12 cellular contexts compared by ENCODE assay signal in genomic region chr17:41773731-41774193, GRCh38. TPM values are rescaled to one million over a fixed set of nuclear protein-coding genes. Genes with fewer than 3 reads are reported as not detected.
DNase-seq lines count a peak whose midpoint lies in the region; TF ChIP-seq lines count a peak whose summit lies in the region.
"Had no signal": no experiment of that assay in that cellular context is flagged by ENCODE, and none has a peak within 500 bp of the region (broad histone marks: within the 10 kb centered on the region; RNA-seq: fewer than 3 reads in every experiment).

No MANE protein-coding gene starts in this region.

- H3K27ac ChIP-seq in HUES64 (ENCODE audit: low read depth, low read length) = peak overlapping the region; percentile 32; the same call in 1 of the 2 replicates
- peak overlapping the region; percentile 94 for H3K27ac ChIP-seq in duodenal mucosa (ENCODE audit: low read depth, low read length)
- H3K27ac ChIP-seq in stomach = peak overlapping the region; percentile 74 to 94 (median 86)
- peak overlapping the region in 1 of 2 donors; percentile 16 for H3K27ac ChIP-seq in ascending aorta

- WGBS in HUES64 = 60% methylated on average over 7 of the region's 8 CpGs
- WGBS in stomach, 5 donors = 35 to 62% (median 50%) methylated on average over 8 of the region's 8 CpGs

- peak overlapping the region; percentile 40; the same call in 1 of the 2 replicates for H3K9ac ChIP-seq in HUES64 (ENCODE audit: low read depth, low read length)
- peak overlapping the region; percentile 76 to 78 for H3K9ac ChIP-seq in duodenal mucosa (ENCODE audit: low read depth in 1 of 2, low read length in 2 of 2)

- H3K27me3 ChIP-seq in HUES64 (ENCODE audit: insufficient read depth, low read length) = no peaks in the 10 kb centered on the region
- H3K27me3 ChIP-seq in duodenal mucosa (ENCODE audit: control insufficient read depth in 1 of 2, insufficient read depth in 2 of 2, low read length in 2 of 2) = no peaks in the 10 kb centered on the region
- H3K27me3 ChIP-seq in stomach = no peaks in the 10 kb centered on the region
- H3K27me3 ChIP-seq in ascending aorta = no peaks in the 10 kb centered on the region
- H3K27me3 ChIP-seq: tibial nerve had no signal

- H3K36me3 ChIP-seq in HUES64 (ENCODE audit: insufficient read depth, low read length) (peaks cover 33% of the 10 kb centered on the region), duodenal mucosa (ENCODE audit: control insufficient read depth in 1 of 2, insufficient read depth in 2 of 2, low read length in 2 of 2) (peaks cover 11 to 28% of the 10 kb centered on the region in 2 donors), stomach (peaks cover 29 to 41% (median 34%) of the 10 kb centered on the region in 4 donors), ascending aorta (peaks cover 28% of the 10 kb centered on the region in 2 donors)

- peak; percentile 16 for DNase-seq in medulla oblongata (ENCODE audit: extremely low spot score)
- DNase-seq in stomach = no peak
- no peak for DNase-seq in NCI-H2227 treated with DMSO at 0.1 percent for 48 hours (lab: John Stamatoyannopoulos, UW)
- no peak for DNase-seq in cerebellum (ENCODE audit: low spot score)
- no peak for DNase-seq in AG20443 (ENCODE audit: low spot score)
- DNase-seq in ascending aorta (ENCODE audit: low spot score in 2 of 2) = no peak
- DNase-seq: activated T-cell treated with anti-CD3 and anti-CD28 coated beads, Interleukin-2, amount 50 U/mL, for 1 hour; DND-41; natural killer cell had no signal

- TF ChIP-seq POLR2A in stomach (IDR thresholded peaks at IDR 0.05) = no peak

- no peak for TF ChIP-seq CTCF in stomach (IDR thresholded peaks at IDR 0.05)
- TF ChIP-seq CTCF in ascending aorta (IDR thresholded peaks at IDR 0.05) = no peak

- TF ChIP-seq EP300 in stomach (IDR thresholded peaks at IDR 0.05) = no peak

- H3K4me1 ChIP-seq in HUES64 (ENCODE audit: insufficient read depth, low read length) (peaks cover 45% of the 10 kb centered on the region), duodenal mucosa (ENCODE audit: control insufficient read depth in 1 of 2, insufficient read depth in 2 of 2, low read length in 2 of 2) (peaks cover 57 to 64% of the 10 kb centered on the region in 2 donors), stomach (peaks cover 67 to 75% (median 74%) of the 10 kb centered on the region in 4 donors), ascending aorta (peaks cover 10 to 21% of the 10 kb centered on the region in 2 donors)

- H3K9me3 ChIP-seq in HUES64 (ENCODE audit: insufficient read depth, low read depth, low read length) (no peaks in the 10 kb centered on the region), duodenal mucosa (ENCODE audit: control insufficient read depth in 1 of 2, low read length in 2 of 2) (no peaks in the 10 kb centered on the region), stomach (no peaks in the 10 kb centered on the region), ascending aorta (no peaks in the 10 kb centered on the region)
- H3K9me3 ChIP-seq: tibial nerve had no signal

- intact Hi-C loops in stomach (cut with DNase I; ENCODE audit: low total_unique reads) = no loop called here
- intact Hi-C loops in ascending aorta (cut with DNase I) = loop anchor here (2.0 kb wide), 2 partner anchors 13 to 27 kb away; partner anchors contain the start of gene JUP

- no peak overlapping the region for H3K4me3 ChIP-seq in HUES64 (ENCODE audit: low read length)
- peak overlapping the region; percentile 43 to 49 for H3K4me3 ChIP-seq in duodenal mucosa (ENCODE audit: low read depth in 1 of 2, low read length in 2 of 2)
- H3K4me3 ChIP-seq in stomach = no peak overlapping the region
- no peak overlapping the region for H3K4me3 ChIP-seq in ascending aorta
- H3K4me3 ChIP-seq: tibial nerve had no signal

RNA-seq across cellular contexts. Expression of gene JUP, which starts 12.7 kb away (rescaled TPM):
- polyA plus RNA-seq in HUES64 (2013, experiment 1 of 2) = 61.3 TPM
- 64.8 TPM for polyA plus RNA-seq in HUES64 (2013, experiment 2 of 2)
- total RNA-seq in stomach (100 to 1,000 TPM in 1 of 5 donors, 10 to 100 TPM in 4; 59.5 to 248 (median 84.8) TPM), cerebellum (38.9 TPM), ascending aorta (47.9 TPM)
- 100 to 1,000 TPM in 2 of 3 donors, 10 to 100 TPM in 1; 85.7 to 163 (median 154) TPM for polyA plus RNA-seq in stomach

RNA-seq across cellular contexts. Expression of gene P3H4, which starts 38.0 kb away (rescaled TPM):
- polyA plus RNA-seq in HUES64 (2013, experiment 1 of 2) = 18.0 TPM
- polyA plus RNA-seq in HUES64 (2013, experiment 2 of 2) = 22.3 TPM
- total RNA-seq in stomach (10 to 100 TPM in 3 of 5 donors, 1 to 10 TPM in 2; 4.0 to 64.6 (median 11.4) TPM), cerebellum (17.1 TPM), ascending aorta (61.4 TPM)
- 1 to 10 TPM; 4.7 to 7.3 (median 6.3) TPM for polyA plus RNA-seq in stomach

RNA-seq across cellular contexts. Expression of gene FKBP10, which starts 39.0 kb away (rescaled TPM):
- 108 TPM for polyA plus RNA-seq in HUES64 (2013, experiment 1 of 2)
- polyA plus RNA-seq in HUES64 (2013, experiment 2 of 2) = 105 TPM
- 10 to 100 TPM in 3 of 5 donors, 1 to 10 TPM in 2; 4.6 to 45.3 (median 20.1) TPM for total RNA-seq in stomach
- 10 to 100 TPM in 2 of 3 donors, 1 to 10 TPM in 1; 8.9 to 17.0 (median 12.8) TPM for polyA plus RNA-seq in stomach
- total RNA-seq in cerebellum = 26.5 TPM
- 388 TPM for total RNA-seq in ascending aorta

RNA-seq across cellular contexts. Expression of gene HAP1, which starts 39.3 kb away (rescaled TPM):
- 0.60 TPM for polyA plus RNA-seq in HUES64 (2013, experiment 1 of 2)
- polyA plus RNA-seq in HUES64 (2013, experiment 2 of 2) = 0.95 TPM
- total RNA-seq in stomach (under 1 TPM in 1 of 5 donors, not detected in 4; 0.55 TPM), cerebellum (1.5 TPM), ascending aorta (not detected)
- under 1 TPM; 0.31 to 0.85 (median 0.44) TPM for polyA plus RNA-seq in stomach
- total RNA-seq: natural killer cell had no signal

Comparison
In these comparisons a context has a peak if more than half of its experiments do, and no peak if none do; other contexts are left out.
1. H3K4me3 ChIP-seq: peak in duodenal mucosa (2 of 2); none in HUES64 (single experiment), stomach (0 of 4) and ascending aorta (0 of 2).